In the genomic region with DNA sequence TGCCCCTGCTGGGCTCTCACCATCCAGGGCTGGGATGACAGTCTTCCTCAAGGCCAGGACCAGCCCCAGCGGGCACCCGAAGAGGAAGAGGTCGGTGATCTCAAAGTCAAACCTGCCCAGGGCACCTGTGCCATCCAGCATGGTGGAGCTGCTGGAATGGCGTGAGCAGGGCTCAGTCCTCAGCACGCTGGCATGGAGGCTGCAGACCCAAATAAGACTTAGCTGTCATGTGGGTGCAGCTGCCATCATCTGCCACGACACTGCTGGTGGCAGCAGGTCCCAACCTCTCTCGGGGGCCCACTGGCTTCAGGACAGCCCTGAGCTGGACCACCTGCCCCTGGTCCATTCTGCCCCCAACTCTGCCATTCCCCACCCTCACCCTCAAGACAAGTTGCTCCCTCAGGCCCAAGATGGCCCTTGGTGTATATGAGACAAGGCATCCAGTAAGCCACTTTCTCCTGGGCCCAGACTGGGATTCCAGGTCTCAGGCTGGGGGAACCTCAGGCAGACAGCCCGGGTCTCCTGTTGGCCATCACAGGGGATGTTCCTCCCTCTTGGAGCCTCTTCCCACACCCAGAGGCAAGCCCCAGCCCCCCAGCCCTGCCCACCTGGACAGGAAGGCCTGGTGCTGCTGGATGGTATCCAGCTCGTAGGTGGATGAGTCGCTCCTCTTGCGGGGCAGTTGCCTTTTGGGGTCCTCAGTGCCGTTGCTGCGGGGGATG, we compare ENCODE assay signal across 15 cellular contexts.
"Had no signal": no experiment of that assay in that cellular context is flagged by ENCODE, and none has a peak within 500 bp of the region (broad histone marks: within the 10 kb centered on the region; RNA-seq: fewer than 3 reads in every experiment).

No MANE protein-coding gene starts in this region.

- H3K4me3 ChIP-seq: testis, tibial nerve, upper lobe of right lung, vagina had no signal

- H3K27ac ChIP-seq: foreskin keratinocyte, neutrophil, testis, tibial nerve, upper lobe of right lung had no signal

- H3K9me3 ChIP-seq: neutrophil, testis, tibial nerve, upper lobe of right lung, vagina had no signal

- ATAC-seq: foreskin keratinocyte; naive thymus-derived CD4-positive, alpha-beta T cell; stimulated activated memory B cell treated with anti-CD40 and anti-IgM and Interleukin-4, amounts not matched to agents 10 μg/mL and 1 μg/mL and 100 μg/mL, for 72 hours; upper lobe of right lung had no signal

- DNase-seq: erythroblast; foreskin keratinocyte; immature natural killer cell; left cardiac atrium; mammary epithelial cell; naive thymus-derived CD4-positive, alpha-beta T cell; stimulated activated CD4-positive, alpha-beta T cell treated with anti-CD3 and anti-CD28 coated beads, Interleukin-15, amount 100 ng/mL, for 24 hours; stimulated activated CD4-positive, alpha-beta T cell treated with anti-CD3 and anti-CD28 coated beads, Interleukin-1b, Interleukin-23, amount 100 ng/mL, for 48 hours; stimulated activated CD4-positive, alpha-beta T cell treated with anti-CD3 and anti-CD28 coated beads, Interleukin-4, amount 100 ng/mL, for 24 hours; upper lobe of right lung had no signal

- H3K27me3 ChIP-seq: foreskin keratinocyte, neutrophil, testis, tibial nerve, upper lobe of right lung, vagina had no signal

- H3K36me3 ChIP-seq: neutrophil had no signal

- H3K4me1 ChIP-seq: foreskin keratinocyte, upper lobe of right lung had no signal
